10 cellular contexts compared by ENCODE assay signal in the genomic region with DNA sequence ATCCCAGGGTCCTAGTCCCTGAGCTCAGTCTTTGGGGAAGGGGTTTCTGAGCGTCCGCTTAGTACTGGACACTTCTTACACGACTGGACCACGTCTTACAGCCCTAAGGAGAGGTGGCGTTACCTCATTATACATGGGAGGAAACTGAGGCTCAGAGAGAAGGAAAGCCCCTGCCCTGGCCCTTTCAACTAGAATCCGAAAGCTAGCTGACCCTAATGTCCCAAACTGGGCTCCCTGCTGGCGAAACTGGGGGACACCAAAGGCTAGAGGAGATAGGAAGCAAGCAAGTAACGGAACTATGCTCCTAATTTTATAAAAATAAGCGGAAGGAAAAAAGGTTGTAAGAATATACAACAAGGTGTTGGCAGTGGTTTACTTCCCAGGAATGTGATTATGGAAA. TPM values are rescaled to one million over a fixed set of nuclear protein-coding genes. Genes with fewer than 3 reads are reported as not detected.
DNase-seq lines count a peak whose midpoint lies in the region; ATAC-seq and TF ChIP-seq lines count a peak whose summit lies in the region.
"Had no signal": no experiment of that assay in that cellular context is flagged by ENCODE, and none has a peak within 500 bp of the region (broad histone marks: within the 10 kb centered on the region; RNA-seq: fewer than 3 reads in every experiment).

No MANE protein-coding gene starts in this region.

- peaks cover 27 to 30% (median 29%) of the 10 kb centered on the region in 3 donors for H3K4me1 Mint-ChIP-seq in T-cell
- peaks cover 4% of the 10 kb centered on the region for H3K4me1 Mint-ChIP-seq in progenitor cell of endocrine pancreas (ENCODE audit: low read depth)

- H3K36me3 ChIP-seq in SK-N-SH (replicated peaks in 1 of 2; ENCODE audit: control insufficient read depth in 1 of 2, insufficient read depth in 2 of 2, low read length in 1 of 2) (no peaks in the 10 kb centered on the region), esophagus squamous epithelium (no peaks in the 10 kb centered on the region)

- H3K4me1 ChIP-seq in SK-N-SH (ENCODE audit: control insufficient read depth in 1 of 2, insufficient read depth in 2 of 2, low read depth in 1 of 2, low read length in 1 of 2) = peaks cover 0 to 12% of the 10 kb centered on the region in 2 experiments; a peak in 2 of 4 replicates
- peaks cover 24 to 31% (median 24%) of the 10 kb centered on the region in 3 donors for H3K4me1 ChIP-seq in esophagus squamous epithelium
- H3K4me1 ChIP-seq in foreskin keratinocyte = no peaks in the 10 kb centered on the region

- H3K36me3 Mint-ChIP-seq in T-cell (no peaks in the 10 kb centered on the region), progenitor cell of endocrine pancreas (ENCODE audit: insufficient read depth) (no peaks in the 10 kb centered on the region)

- WGBS in SK-N-SH (ENCODE audit: low lambda C conversion rate) = 31% methylated on average over 7 of the region's 9 CpGs
- 56 to 72% methylated on average over 6 to 9 of the region's 9 CpGs for WGBS in esophagus squamous epithelium, 2 donors

- H4K20me1 ChIP-seq in SK-N-SH (ENCODE audit: insufficient read depth) = no peaks in the 10 kb centered on the region

- H3K9me3 Mint-ChIP-seq in T-cell (no peaks in the 10 kb centered on the region), progenitor cell of endocrine pancreas (ENCODE audit: low read depth) (no peaks in the 10 kb centered on the region)

- no peaks in the 10 kb centered on the region for H3K79me2 ChIP-seq in SK-N-SH (ENCODE audit: insufficient read depth)

- TF ChIP-seq CTCF in SK-N-SH (IDR thresholded peaks at IDR 0.05) (no peak), esophagus squamous epithelium (IDR thresholded peaks at IDR 0.05) (no peak), progenitor cell of endocrine pancreas (IDR thresholded peaks at IDR 0.05; ENCODE audit: unreplicated experiment) (no peak), foreskin keratinocyte (conservative IDR thresholded peaks at IDR 0.05) (no peak)

- H3K9ac ChIP-seq in SK-N-SH = no peak overlapping the region

- intact Hi-C loops in esophagus squamous epithelium (cut with DNase I) = no loop called here

- H3K27me3 Mint-ChIP-seq in T-cell (peaks cover 75 to 86% of the 10 kb centered on the region in 2 donors), progenitor cell of endocrine pancreas (peaks cover 91% of the 10 kb centered on the region)

- H3K4me3 Mint-ChIP-seq in T-cell (peak overlapping the region; percentile 41 to 74 (median 62)), progenitor cell of endocrine pancreas (ENCODE audit: low read depth) (peak overlapping the region; percentile 60)

- in situ Hi-C loops in KBM-7 (cut with MboI; ENCODE audit: low pct_unique_long_range_greater_than_20kb, low sequenced_read_pairs) = no loop called here

- ATAC-seq in SK-N-SH treated with all-trans-retinoic acid at 6 μM for 48 hours (no peak), T-cell (replicated peaks in 1 of 4) (no peak), foreskin keratinocyte (no peak)

- H3K9me3 ChIP-seq in SK-N-SH = no peaks in the 10 kb centered on the region
- no peaks in the 10 kb centered on the region for H3K9me3 ChIP-seq in esophagus squamous epithelium

- H3K4me3 ChIP-seq in SK-N-SH (ENCODE audit: low read depth in 2 of 2, low read length in 1 of 2) = peak overlapping the region in 1 of 2 experiments; percentile 35; a peak in 2 of 4 replicates
- peak overlapping the region in 3 of 4 donors; percentile 7 to 65 (median 44) for H3K4me3 ChIP-seq in esophagus squamous epithelium

- TF ChIP-seq EP300 in SK-N-SH (IDR thresholded peaks at IDR 0.05; ENCODE audit: borderline replicate concordance in 1 of 2, low read depth in 1 of 2, low read length in 1 of 2) = no peak

- CTCF ChIA-PET in SK-N-SH (lab: Yijun Ruan, JAX) (interaction anchor here (0.8 to 1.3 kb wide), 2 partner anchors 93 to 140 kb away, joined by 3 read pairs; no protein-coding TSS in a partner anchor), T-cell (lab: Charles Lee) (no interaction called here)

- no peak for TF ChIP-seq POLR2A in esophagus squamous epithelium (IDR thresholded peaks at IDR 0.05)

- no peak overlapping the region for H2AFZ ChIP-seq in SK-N-SH (ENCODE audit: low read depth)

- DNase-seq in SK-N-SH = no peak
- DNase-seq in T-cell = no peak
- DNase-seq in esophagus squamous epithelium (lab: John Stamatoyannopoulos, UW) = no peak
- DNase-seq in progenitor cell of endocrine pancreas (ENCODE audit: low spot score, unreplicated experiment) = no peak
- no peak for DNase-seq in RKO (ENCODE audit: low spot score)
- no peak for DNase-seq in KBM-7
- no peak for DNase-seq in foreskin keratinocyte
- DNase-seq: effector CD4-positive, alpha-beta T cell had no signal

- H3K27ac ChIP-seq in SK-N-SH (ENCODE audit: low read depth in 2 of 2, low read length in 1 of 2) = no peak overlapping the region
- H3K27ac ChIP-seq in esophagus squamous epithelium = no peak overlapping the region
- no peak overlapping the region for H3K27ac ChIP-seq in foreskin keratinocyte

- H3K27me3 ChIP-seq in SK-N-SH (ENCODE audit: insufficient read depth) (peaks cover 93% of the 10 kb centered on the region), esophagus squamous epithelium (peaks cover 16 to 95% (median 23%) of the 10 kb centered on the region in 4 donors), foreskin keratinocyte (peaks cover 93% of the 10 kb centered on the region)

- H3K4me2 ChIP-seq in SK-N-SH = peak overlapping the region; percentile 76

- no peaks in the 10 kb centered on the region for H3K9me2 ChIP-seq in SK-N-SH

- POLR2A ChIA-PET in SK-N-SH (lab: Yijun Ruan, JAX) (interaction anchor here (1.2 kb wide), 1 partner anchor 16 kb away, joined by 3 read pairs; no protein-coding TSS in a partner anchor), T-cell (lab: Charles Lee) (no interaction called here)

- H3K27ac Mint-ChIP-seq in T-cell (no peak overlapping the region), progenitor cell of endocrine pancreas (no peak overlapping the region)

- no peak for TF ChIP-seq RAD21 in SK-N-SH (IDR thresholded peaks at IDR 0.05; ENCODE audit: low read length)

- H3F3A ChIP-seq in SK-N-SH (replicated peaks; ENCODE audit: insufficient read depth) = peaks cover 7% of the 10 kb centered on the region

TF ChIP-seq in SK-N-SH, 30 proteins besides CTCF, POLR2A, EP300 and RAD21 (continues in another document):
- TF ChIP-seq YY1 (IDR thresholded peaks at IDR 0.05; ENCODE audit: low read depth) = no peak

TF ChIP-seq in SK-N-SH treated with all-trans-retinoic acid at 6 μM for 48 hours, 23 proteins besides CTCF, POLR2A, EP300 and RAD21 (continues in another document):
- TF ChIP-seq RARB (CRISPR knock-in tag; IDR thresholded peaks at IDR 0.05) (no peak), ESRRG (CRISPR knock-in tag; IDR thresholded peaks at IDR 0.05) (no peak), TOX (CRISPR knock-in tag; IDR thresholded peaks at IDR 0.05; ENCODE audit: borderline replicate concordance) (no peak), CSDC2 (CRISPR knock-in tag; IDR thresholded peaks at IDR 0.05) (no peak)

RNA-seq across cellular contexts. Expression of a gene that starts 14.2 kb away (rescaled TPM):
- polyA plus RNA-seq in SK-N-SH (2012; rRNA removed) (0.02 TPM in 1 of 2 replicates, not detected in the other), foreskin keratinocyte (0.11 and 0.17 TPM in 2 replicates)
- polyA plus RNA-seq in SK-N-SH (2012; cell fraction: cytosol; rRNA removed) = 0.01 and 0.04 TPM in 2 replicates
- 0.05 TPM in 1 of 2 replicates, not detected in the other for polyA plus RNA-seq in SK-N-SH (2012; cell fraction: nucleus; rRNA removed)
- total RNA-seq in T-cell (not detected), esophagus squamous epithelium (1 to 10 TPM in 1 of 4 donors, under 1 TPM in 2, not detected in 1; 0.53 to 4.6 (median 0.95) TPM), progenitor cell of endocrine pancreas (1.6 and 3.1 TPM in 2 replicates), foreskin keratinocyte (0.11 and 0.44 TPM in 2 replicates)
- total RNA-seq: T-helper 1 cell treated with Interleukin-12 subunit alpha and Interleukin-12 subunit beta and Interleukin-4 antibody, amounts not matched to agents 30 ng/mL and 1 ng/mL, for 36 hours had no signal

RNA-seq across cellular contexts. Expression of a gene that starts 50.1 kb away (rescaled TPM):
- polyA plus RNA-seq in SK-N-SH (2012; rRNA removed) = 8.2 and 13.1 TPM in 2 replicates
- polyA plus RNA-seq in SK-N-SH (2012; cell fraction: cytosol; rRNA removed) = 13.6 and 16.6 TPM in 2 replicates
- 4.1 and 8.3 TPM in 2 replicates for polyA plus RNA-seq in SK-N-SH (2012; cell fraction: nucleus; rRNA removed)
- 10 to 100 TPM; 15.8 to 19.9 (median 17.5) TPM for total RNA-seq in T-cell
- 10 to 100 TPM in 1 of 4 donors, 1 to 10 TPM in 3; 2.5 to 16.9 (median 8.2) TPM for total RNA-seq in esophagus squamous epithelium
- 16.7 and 23.6 TPM in 2 replicates for total RNA-seq in progenitor cell of endocrine pancreas
- 15.3 and 18.5 TPM in 2 replicates for total RNA-seq in foreskin keratinocyte
- 17.6 and 18.1 TPM in 2 replicates for polyA plus RNA-seq in foreskin keratinocyte

RNA-seq across cellular contexts. Expression of a gene that starts 50.2 kb away (rescaled TPM):
- polyA plus RNA-seq in SK-N-SH (2012; rRNA removed) (35.1 and 50.6 TPM in 2 replicates), foreskin keratinocyte (39.2 and 45.4 TPM in 2 replicates)
- 38.8 and 39.2 TPM in 2 replicates for polyA plus RNA-seq in SK-N-SH (2012; cell fraction: cytosol; rRNA removed)
- 38.8 and 91.9 TPM in 2 replicates for polyA plus RNA-seq in SK-N-SH (2012; cell fraction: nucleus; rRNA removed)
- total RNA-seq in T-cell (10 to 100 TPM; 27.7 to 34.1 (median 29.1) TPM), esophagus squamous epithelium (10 to 100 TPM; 23.9 to 48.6 (median 40.4) TPM), progenitor cell of endocrine pancreas (34.3 and 40.4 TPM in 2 replicates), foreskin keratinocyte (47.0 and 47.4 TPM in 2 replicates)

RNA-seq across cellular contexts. Expression of a gene that starts 54.8 kb away (rescaled TPM):
- polyA plus RNA-seq in SK-N-SH (2012; rRNA removed) (not detected in 2 replicates), foreskin keratinocyte (not detected in 2 replicates)
- 0.06 and 0.09 TPM in 2 replicates for polyA plus RNA-seq in SK-N-SH (2012; cell fraction: cytosol; rRNA removed)
- 0.11 and 0.16 TPM in 2 replicates for polyA plus RNA-seq in SK-N-SH (2012; cell fraction: nucleus; rRNA removed)
- total RNA-seq in T-cell (not detected), esophagus squamous epithelium (not detected), progenitor cell of endocrine pancreas (0.57 and 1.9 TPM in 2 replicates), foreskin keratinocyte (not detected in 2 replicates)
- total RNA-seq: T-helper 1 cell treated with Interleukin-12 subunit alpha and Interleukin-12 subunit beta and Interleukin-4 antibody, amounts not matched to agents 30 ng/mL and 1 ng/mL, for 36 hours had no signal

RNA-seq across cellular contexts. Expression of a gene that starts 54.9 kb away (rescaled TPM):
- 97.4 and 116 TPM in 2 replicates for polyA plus RNA-seq in SK-N-SH (2012; rRNA removed)
- polyA plus RNA-seq in SK-N-SH (2012; cell fraction: cytosol; rRNA removed) = 129 and 149 TPM in 2 replicates
- polyA plus RNA-seq in SK-N-SH (2012; cell fraction: nucleus; rRNA removed) = 34.0 and 34.2 TPM in 2 replicates
- total RNA-seq in T-cell = 10 to 100 TPM; 11.2 to 25.4 (median 18.4) TPM
- 10 to 100 TPM; 40.6 to 48.0 (median 45.7) TPM for total RNA-seq in esophagus squamous epithelium
- total RNA-seq in progenitor cell of endocrine pancreas = 43.1 and 44.6 TPM in 2 replicates
- 70.4 and 82.4 TPM in 2 replicates for total RNA-seq in foreskin keratinocyte
- polyA plus RNA-seq in foreskin keratinocyte = 129 and 142 TPM in 2 replicates
